Comparison of ENCODE assay signal across 36 cellular contexts in genomic region chr1:90945287-90945686, GRCh38.
"Had no signal": no experiment of that assay in that cellular context is flagged by ENCODE, and none has a peak within 500 bp of the region (broad histone marks: within the 10 kb centered on the region; RNA-seq: fewer than 3 reads in every experiment).

No MANE protein-coding gene starts in this region.

- H3K4me3 ChIP-seq: adrenal gland, body of pancreas, breast epithelium had no signal

- H3K9me3 Mint-ChIP-seq: activated B cell treated with CpG ODN at 0.5 μM for 24 hours; activated CD4-positive, alpha-beta memory T cell treated with anti-CD3 and anti-CD28 coated beads for 36 hours; activated CD8-positive, alpha-beta T cell treated with anti-CD3 and anti-CD28 coated beads for 36 hours; activated naive CD4-positive, alpha-beta T cell treated with anti-CD3 and anti-CD28 coated beads for 36 hours; activated naive CD4-positive, alpha-beta T cell treated with anti-CD3 and anti-CD28 coated beads, Interleukin-2, amount 50 U/mL, for 72 hours; activated naive CD8-positive, alpha-beta T cell treated with anti-CD3 and anti-CD28 coated beads for 36 hours; activated T-cell treated with anti-CD3 and anti-CD28 coated beads, Interleukin-2, amount 50 U/mL, for 4 hours; activated T-cell treated with anti-CD3 and anti-CD28 coated beads, Interleukin-2, amount 50 U/mL, for 72 hours; activated T-helper 1 cell treated with anti-CD3 and anti-CD28 coated beads, Interleukin-12 subunit alpha, Interleukin-12 subunit beta, Interleukin-2, Interleukin-4 antibody, amounts not matched to agents 30 ng/mL and 10 ng/mL and 1 ng/mL, durations not matched to agents 14 hours and 24 hours and 36 hours; activated T-helper 17 cell treated with anti-CD3 and anti-CD28 coated beads, Interleukin-2, amount 50 U/mL, for 72 hours; T-cell; T-helper 2 cell treated with Interferon-gamma antibody and Interleukin-4, amounts not matched to agents 5 μg/mL and 100 μg/mL, for 36 hours had no signal

- H3K27ac ChIP-seq: adrenal gland, body of pancreas, brain microvascular endothelial cell, breast epithelium, VCaP had no signal

- DNase-seq: activated B cell treated with CpG ODN at 0.5 μM for 24 hours; activated CD4-positive, alpha-beta memory T cell treated with anti-CD3 and anti-CD28 coated beads for 36 hours; activated CD4-positive, alpha-beta T cell treated with anti-CD3 and anti-CD28 coated beads for 4 hours; activated CD4-positive, alpha-beta T cell treated with anti-CD3 and anti-CD28 coated beads, Interleukin-2, amount 10 ng/mL, durations not matched to agents 24 days and 14 days; activated CD4-positive, alpha-beta T cell treated with anti-CD3 and anti-CD28 coated beads, Interleukin-2, amount 50 U/mL, for 1 hour; activated CD4-positive, alpha-beta T cell treated with anti-CD3 and anti-CD28 coated beads, Interleukin-2, amount 50 U/mL, for 4 hours; activated CD4-positive, CD25-positive, alpha-beta regulatory T cell treated with anti-CD3 and anti-CD28 coated beads, Interleukin-2, amount 50 U/mL, for 72 hours; activated CD8-positive, alpha-beta memory T cell treated with anti-CD3 and anti-CD28 coated beads, Interleukin-2, amount 50 U/mL, for 4 hours; activated CD8-positive, alpha-beta T cell treated with anti-CD3 and anti-CD28 coated beads for 36 hours; activated effector memory CD4-positive, alpha-beta T cell treated with anti-CD3 and anti-CD28 coated beads, Interleukin-2, amount 50 U/mL, for 16 hours; activated gamma-delta T cell treated with Interleukin-2 at 50 U/mL for 16 hours; activated naive CD4-positive, alpha-beta T cell; activated naive CD4-positive, alpha-beta T cell treated with anti-CD3 and anti-CD28 coated beads for 36 hours; activated naive CD4-positive, alpha-beta T cell treated with anti-CD3 and anti-CD28 coated beads, Interleukin-2, amount 50 U/mL, for 16 hours; activated naive CD8-positive, alpha-beta T cell treated with anti-CD3 and anti-CD28 coated beads for 36 hours; activated T-cell treated with anti-CD3 and anti-CD28 coated beads for 4 hours; activated T-cell treated with anti-CD3 and anti-CD28 coated beads, Interleukin-2, amount 50 U/mL, for 1 hour; activated T-cell treated with anti-CD3 and anti-CD28 coated beads, Interleukin-2, amount 50 U/mL, for 4 hours; activated T-cell treated with anti-CD3 and anti-CD28 coated beads, Interleukin-2, amount 50 U/mL, for 72 hours; adrenal gland; amniotic stem cell; aorta; body of pancreas; brain microvascular endothelial cell; central memory CD4-positive, alpha-beta T cell; T-cell; T-helper 2 cell; T-helper 9 cell had no signal

- H3K27ac Mint-ChIP-seq: activated B cell treated with CpG ODN at 0.5 μM for 24 hours; activated CD4-positive, alpha-beta memory T cell treated with anti-CD3 and anti-CD28 coated beads for 36 hours; activated CD4-positive, alpha-beta T cell treated with anti-CD3 and anti-CD28 coated beads, Interleukin-2, amount 10 ng/mL, durations not matched to agents 24 days and 14 days; activated CD8-positive, alpha-beta T cell treated with anti-CD3 and anti-CD28 coated beads for 36 hours; activated naive CD4-positive, alpha-beta T cell treated with anti-CD3 and anti-CD28 coated beads for 36 hours; activated naive CD4-positive, alpha-beta T cell treated with anti-CD3 and anti-CD28 coated beads, Interleukin-2, amount 50 U/mL, for 72 hours; activated naive CD8-positive, alpha-beta T cell treated with anti-CD3 and anti-CD28 coated beads for 36 hours; activated T-cell treated with anti-CD3 and anti-CD28 coated beads, Interleukin-2, amount 50 U/mL, for 72 hours; activated T-helper 1 cell treated with anti-CD3 and anti-CD28 coated beads, Interleukin-12 subunit alpha, Interleukin-12 subunit beta, Interleukin-2, Interleukin-4 antibody, amounts not matched to agents 30 ng/mL and 10 ng/mL and 1 ng/mL, durations not matched to agents 14 hours and 24 hours and 36 hours; activated T-helper 17 cell treated with anti-CD3 and anti-CD28 coated beads, Interleukin-2, amount 50 U/mL, for 72 hours; T-cell; T-helper 2 cell treated with Interferon-gamma antibody and Interleukin-4, amounts not matched to agents 5 μg/mL and 100 μg/mL, for 36 hours had no signal

- H3K4me3 Mint-ChIP-seq: activated B cell treated with CpG ODN at 0.5 μM for 24 hours; activated CD4-positive, alpha-beta memory T cell treated with anti-CD3 and anti-CD28 coated beads for 36 hours; activated CD4-positive, alpha-beta T cell treated with anti-CD3 and anti-CD28 coated beads, Interleukin-2, amount 10 ng/mL, durations not matched to agents 24 days and 14 days; activated CD8-positive, alpha-beta T cell treated with anti-CD3 and anti-CD28 coated beads for 36 hours; activated naive CD4-positive, alpha-beta T cell treated with anti-CD3 and anti-CD28 coated beads for 36 hours; activated naive CD8-positive, alpha-beta T cell treated with anti-CD3 and anti-CD28 coated beads for 36 hours; activated T-cell treated with anti-CD3 and anti-CD28 coated beads, Interleukin-2, amount 50 U/mL, for 4 hours; activated T-cell treated with anti-CD3 and anti-CD28 coated beads, Interleukin-2, amount 50 U/mL, for 72 hours; activated T-helper 1 cell treated with anti-CD3 and anti-CD28 coated beads, Interleukin-12 subunit alpha, Interleukin-12 subunit beta, Interleukin-2, Interleukin-4 antibody, amounts not matched to agents 30 ng/mL and 10 ng/mL and 1 ng/mL, durations not matched to agents 14 hours and 24 hours and 36 hours; activated T-helper 17 cell treated with anti-CD3 and anti-CD28 coated beads, Interleukin-2, amount 50 U/mL, for 72 hours; T-cell; T-helper 2 cell treated with Interferon-gamma antibody and Interleukin-4, amounts not matched to agents 5 μg/mL and 100 μg/mL, for 36 hours had no signal

- H3K9me3 ChIP-seq: adrenal gland, body of pancreas, breast epithelium had no signal

- H3K4me1 ChIP-seq: breast epithelium had no signal

- H3K27me3 Mint-ChIP-seq: activated B cell treated with CpG ODN at 0.5 μM for 24 hours; activated CD4-positive, alpha-beta memory T cell treated with anti-CD3 and anti-CD28 coated beads for 36 hours; activated CD4-positive, alpha-beta T cell treated with anti-CD3 and anti-CD28 coated beads, Interleukin-2, amount 10 ng/mL, durations not matched to agents 24 days and 14 days; activated CD8-positive, alpha-beta T cell treated with anti-CD3 and anti-CD28 coated beads for 36 hours; activated naive CD8-positive, alpha-beta T cell treated with anti-CD3 and anti-CD28 coated beads for 36 hours; activated T-helper 17 cell treated with anti-CD3 and anti-CD28 coated beads, Interleukin-2, amount 50 U/mL, for 72 hours; T-cell had no signal

- FAIRE-seq: astrocyte, TTC549 had no signal

- H3K27me3 ChIP-seq: adrenal gland, body of pancreas, brain microvascular endothelial cell, breast epithelium had no signal

- ATAC-seq: activated CD8-positive, alpha-beta T cell treated with anti-CD3 and anti-CD28 coated beads for 36 hours; activated naive CD4-positive, alpha-beta T cell treated with anti-CD3 and anti-CD28 coated beads, Interleukin-2, amount 50 U/mL, for 72 hours; activated T-cell treated with anti-CD3 and anti-CD28 coated beads, Interleukin-2, amount 50 U/mL, for 4 hours; activated T-cell treated with anti-CD3 and anti-CD28 coated beads, Interleukin-2, amount 50 U/mL, for 72 hours; activated T-helper 17 cell treated with anti-CD3 and anti-CD28 coated beads, Interleukin-2, amount 50 U/mL, for 72 hours; body of pancreas; T-cell had no signal

- H3K36me3 ChIP-seq: adrenal gland, brain microvascular endothelial cell, breast epithelium had no signal
